Comparison of ENCODE assay signal across 9 cellular contexts in the genomic region with DNA sequence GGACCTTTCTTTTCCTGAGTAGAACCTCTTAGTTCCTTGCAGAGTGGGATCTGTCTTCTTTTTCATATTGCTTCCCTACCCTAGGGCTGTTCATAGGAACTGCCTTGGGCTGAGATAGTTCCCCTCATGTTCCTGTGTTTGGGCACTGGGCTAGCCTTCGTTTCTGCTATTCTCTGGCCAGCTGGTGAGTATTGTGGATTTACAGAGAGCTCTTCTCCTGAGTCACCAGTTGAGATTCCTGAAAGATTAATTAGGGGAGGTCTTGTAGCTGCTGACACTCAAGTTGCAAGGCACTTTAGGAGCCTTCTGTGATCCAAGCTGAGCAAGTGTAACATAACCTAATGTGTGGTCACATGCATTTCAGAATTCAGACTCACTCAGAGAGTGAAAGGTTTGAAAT. TPM values are rescaled to one million over a fixed set of nuclear protein-coding genes. Genes with fewer than 3 reads are reported as not detected.
DNase-seq lines count a peak whose midpoint lies in the region; ATAC-seq and TF ChIP-seq lines count a peak whose summit lies in the region.
"Had no signal": no experiment of that assay in that cellular context is flagged by ENCODE, and none has a peak within 500 bp of the region (broad histone marks: within the 10 kb centered on the region; RNA-seq: fewer than 3 reads in every experiment).

No MANE protein-coding gene starts in this region.

- TF ChIP-seq CTCF in hepatocyte (IDR thresholded peaks at IDR 0.05; ENCODE audit: poor library complexity) (no peak), thoracic aorta (IDR thresholded peaks at IDR 0.05) (no peak)

- H3K4me2 ChIP-seq in hepatocyte: no peak overlapping the region

- H2AFZ ChIP-seq in hepatocyte: no peak overlapping the region

- no peak for ATAC-seq in activated T-cell treated with anti-CD3 and anti-CD28 coated beads, Interleukin-2, amount 50 U/mL, for 72 hours (replicated peaks in 1 of 2)
- peak; percentile 12 for ATAC-seq in activated T-helper 17 cell treated with anti-CD3 and anti-CD28 coated beads, Interleukin-2, amount 50 U/mL, for 72 hours (replicated peaks)
- ATAC-seq in thoracic aorta (ENCODE audit: insufficient number of reproducible peaks, low FRiP score, low read depth) (peak; percentile 43), GM18517 (IDR thresholded peaks at IDR 0.05; ENCODE audit: unreplicated experiment) (no peak), GM19324 (IDR thresholded peaks at IDR 0.05; ENCODE audit: low FRiP score, unreplicated experiment) (no peak)

- H3K27ac Mint-ChIP-seq in activated T-cell treated with anti-CD3 and anti-CD28 coated beads, Interleukin-2, amount 50 U/mL, for 72 hours: peak overlapping the region; percentile 48
- H3K27ac Mint-ChIP-seq in activated T-helper 17 cell treated with anti-CD3 and anti-CD28 coated beads, Interleukin-2, amount 50 U/mL, for 72 hours: peak overlapping the region; percentile 55

- H3K27ac ChIP-seq in hepatocyte (peak overlapping the region; percentile 45), thoracic aorta (no peak overlapping the region)

- 61% methylated on average over 1 of the region's 1 CpG for WGBS in hepatocyte (ENCODE audit: low lambda C conversion rate, missing lambda C conversion rate)

- H3K4me3 ChIP-seq in hepatocyte: no peak overlapping the region
- H3K4me3 ChIP-seq in thoracic aorta: no peak overlapping the region

- H3K4me1 ChIP-seq in hepatocyte (ENCODE audit: insufficient read depth) (peaks cover 8% of the 10 kb centered on the region), thoracic aorta (ENCODE audit: control insufficient read depth in 1 of 2, low read depth in 2 of 2) (peaks cover 0 to 15% of the 10 kb centered on the region in 2 donors)

- DNase-seq in activated T-cell treated with anti-CD3 and anti-CD28 coated beads, Interleukin-2, amount 50 U/mL, for 72 hours: no peak
- DNase-seq in activated T-cell treated with anti-CD3 and anti-CD28 coated beads for 4 hours (no peak), hepatocyte (ENCODE audit: low spot score) (no peak), thoracic aorta (ENCODE audit: low spot score) (no peak), mucosa of gallbladder (ENCODE audit: low spot score) (no peak)
- DNase-seq: Caco-2 had no signal

- H3K36me3 ChIP-seq in hepatocyte (replicated peaks; ENCODE audit: insufficient read depth, low read depth) (peaks cover 24% of the 10 kb centered on the region), thoracic aorta (peaks cover 54% of the 10 kb centered on the region)

- H3K79me2 ChIP-seq in hepatocyte: peaks cover 93% of the 10 kb centered on the region

- peaks cover 5% of the 10 kb centered on the region for H4K20me1 ChIP-seq in hepatocyte (ENCODE audit: insufficient read depth, poor library complexity, severe bottlenecking)

- no peaks in the 10 kb centered on the region for H3K9me2 ChIP-seq in hepatocyte (replicated peaks; ENCODE audit: insufficient read depth)

- H3K9me3 Mint-ChIP-seq in activated T-cell treated with anti-CD3 and anti-CD28 coated beads, Interleukin-2, amount 50 U/mL, for 72 hours: no peaks in the 10 kb centered on the region
- no peaks in the 10 kb centered on the region for H3K9me3 Mint-ChIP-seq in activated T-helper 17 cell treated with anti-CD3 and anti-CD28 coated beads, Interleukin-2, amount 50 U/mL, for 72 hours

- H3K36me3 Mint-ChIP-seq in activated T-cell treated with anti-CD3 and anti-CD28 coated beads, Interleukin-2, amount 50 U/mL, for 72 hours (ENCODE audit: insufficient read depth in 2 of 2): peaks cover 18 to 71% of the 10 kb centered on the region in 2 donors
- H3K36me3 Mint-ChIP-seq in activated T-helper 17 cell treated with anti-CD3 and anti-CD28 coated beads, Interleukin-2, amount 50 U/mL, for 72 hours (ENCODE audit: low read depth): peaks cover 100% of the 10 kb centered on the region

- H3K27me3 ChIP-seq in hepatocyte (no peaks in the 10 kb centered on the region), thoracic aorta (replicated peaks; ENCODE audit: insufficient read depth) (no peaks in the 10 kb centered on the region)

- H3K4me3 Mint-ChIP-seq in activated T-cell treated with anti-CD3 and anti-CD28 coated beads, Interleukin-2, amount 50 U/mL, for 72 hours: no peak overlapping the region
- H3K4me3 Mint-ChIP-seq in activated T-helper 17 cell treated with anti-CD3 and anti-CD28 coated beads, Interleukin-2, amount 50 U/mL, for 72 hours: no peak overlapping the region

- peaks cover 55% of the 10 kb centered on the region for H3K4me1 Mint-ChIP-seq in activated T-cell treated with anti-CD3 and anti-CD28 coated beads, Interleukin-2, amount 50 U/mL, for 72 hours (ENCODE audit: low read depth)
- peaks cover 40% of the 10 kb centered on the region for H3K4me1 Mint-ChIP-seq in activated T-helper 17 cell treated with anti-CD3 and anti-CD28 coated beads, Interleukin-2, amount 50 U/mL, for 72 hours

- no peaks in the 10 kb centered on the region for H3K27me3 Mint-ChIP-seq in activated T-cell treated with anti-CD3 and anti-CD28 coated beads, Interleukin-2, amount 50 U/mL, for 72 hours (ENCODE audit: low read depth)
- H3K27me3 Mint-ChIP-seq in activated T-helper 17 cell treated with anti-CD3 and anti-CD28 coated beads, Interleukin-2, amount 50 U/mL, for 72 hours: no peaks in the 10 kb centered on the region

- no peaks in the 10 kb centered on the region for H3K9me3 ChIP-seq in hepatocyte (ENCODE audit: low read depth)
- H3K9me3 ChIP-seq in thoracic aorta: no peaks in the 10 kb centered on the region
- H3K9me3 ChIP-seq: Caco-2 had no signal

RNA-seq across cellular contexts. Expression of a gene that starts 30.7 kb away (rescaled TPM):
- 100 to 1,000 TPM; 208 to 246 TPM for total RNA-seq in activated T-cell treated with anti-CD3 and anti-CD28 coated beads, Interleukin-2, amount 50 U/mL, for 72 hours
- 100 to 1,000 TPM; 159 to 357 TPM for total RNA-seq in activated T-helper 17 cell treated with anti-CD3 and anti-CD28 coated beads, Interleukin-2, amount 50 U/mL, for 72 hours
- total RNA-seq in hepatocyte (101 and 133 TPM in 2 replicates), thoracic aorta (100 to 1,000 TPM; 143 to 148 TPM), mucosa of gallbladder (124 TPM)
- 49.3 and 68.3 TPM in 2 replicates for polyA plus RNA-seq in hepatocyte

Comparison
In these comparisons a context has a peak if more than half of its experiments do, and no peak if none do; other contexts are left out.
1. ATAC-seq: peak in activated T-helper 17 cell treated with anti-CD3 and anti-CD28 coated beads, Interleukin-2, amount 50 U/mL, for 72 hours (single experiment) and thoracic aorta (single experiment); none in activated T-cell treated with anti-CD3 and anti-CD28 coated beads, Interleukin-2, amount 50 U/mL, for 72 hours (0 of 2), GM18517 (single experiment) and GM19324 (single experiment).